In genomic region chr4:88378691-88379559, GRCh38 we compare ENCODE assay signal across 8 cellular contexts. TPM values are rescaled to one million over a fixed set of nuclear protein-coding genes. Genes with fewer than 3 reads are reported as not detected.
DNase-seq lines count a peak whose midpoint lies in the region; ATAC-seq and TF ChIP-seq lines count a peak whose summit lies in the region.

HERC6 (plus strand) TSS chr4:88378852; CDS start chr4:88378922, 70 bp downstream.

- H3F3A ChIP-seq in GM23248 (ENCODE audit: insufficient read depth) = no peaks in the 10 kb centered on the region

- H2AFZ ChIP-seq in GM23248 (peak within 1 kb of the TSS; percentile 100), Karpas-422 (ENCODE audit: low read length) (peak within 1 kb of the TSS; percentile 95), neuronal stem cell (ENCODE audit: low read length) (peak within 1 kb of the TSS; percentile 99)

- no peak within 1 kb of the TSS for H2AK5ac ChIP-seq in neuronal stem cell (ENCODE audit: low read depth, low read length)

- ATAC-seq in gastroesophageal sphincter = peak; percentile 93

- no peak for TF ChIP-seq EP300 in gastroesophageal sphincter (IDR thresholded peaks at IDR 0.05)

- H3K4me2 ChIP-seq in GM23248 (ENCODE audit: unreplicated experiment) (peak within 1 kb of the TSS; percentile 91), Karpas-422 (ENCODE audit: low read depth, low read length, poor library complexity, severe bottlenecking) (peak within 1 kb of the TSS; percentile 96), neuronal stem cell (ENCODE audit: insufficient read depth, low read length, poor library complexity, severe bottlenecking) (peak within 1 kb of the TSS; percentile 85)

- no peak within 1 kb of the TSS for H3K23ac ChIP-seq in neuronal stem cell (ENCODE audit: low read depth, low read length, poor library complexity)

- H4K20me1 ChIP-seq in GM23248 (ENCODE audit: insufficient read depth) = no peaks in the 10 kb centered on the region
- no peaks in the 10 kb centered on the region for H4K20me1 ChIP-seq in Karpas-422 (ENCODE audit: insufficient read depth, low read depth, low read length)

- no peaks in the 10 kb centered on the region for H3K4me1 ChIP-seq in GM23248 (ENCODE audit: insufficient read depth)
- H3K4me1 ChIP-seq in Karpas-422 (ENCODE audit: low read length) = peaks cover 9% of the 10 kb centered on the region
- no peaks in the 10 kb centered on the region for H3K4me1 ChIP-seq in SJCRH30
- peaks cover 0 to 7% (median 0%) of the 10 kb centered on the region in 3 donors for H3K4me1 ChIP-seq in gastroesophageal sphincter
- H3K4me1 ChIP-seq in neuronal stem cell (ENCODE audit: control insufficient read depth in 2 of 2, insufficient read depth in 1 of 2, low read depth in 1 of 2, low read length in 2 of 2) = no peaks in the 10 kb centered on the region
- H3K4me1 ChIP-seq in subcutaneous abdominal adipose tissue (ENCODE audit: control insufficient read depth in 5 of 5, insufficient read depth in 5 of 5, low read length in 5 of 5) = peaks cover 0 to 11% (median 8%) of the 10 kb centered on the region in 5 donors

- no peaks in the 10 kb centered on the region for H3K27me3 ChIP-seq in GM23248 (replicated peaks; ENCODE audit: insufficient read depth)
- H3K27me3 ChIP-seq in Karpas-422 (ENCODE audit: low read length) = no peaks in the 10 kb centered on the region
- H3K27me3 ChIP-seq in SJCRH30 = peaks cover 2% of the 10 kb centered on the region
- H3K27me3 ChIP-seq in gastroesophageal sphincter = no peaks in the 10 kb centered on the region
- H3K27me3 ChIP-seq in neuronal stem cell (ENCODE audit: control insufficient read depth in 3 of 3, insufficient read depth in 3 of 3, low read depth in 1 of 3, low read length in 3 of 3) = peaks cover 0 to 26% (median 11%) of the 10 kb centered on the region in 3 experiments
- H3K27me3 ChIP-seq in subcutaneous abdominal adipose tissue (ENCODE audit: control insufficient read depth in 5 of 5, insufficient read depth in 4 of 5, low read length in 5 of 5) = no peaks in the 10 kb centered on the region

- H3K36me3 ChIP-seq in GM23248 (ENCODE audit: low read depth) = no peaks in the 10 kb centered on the region
- H3K36me3 ChIP-seq in Karpas-422 (ENCODE audit: insufficient read depth, low read length) = no peaks in the 10 kb centered on the region
- H3K36me3 ChIP-seq in SJCRH30 = no peaks in the 10 kb centered on the region
- peaks cover 0 to 5% of the 10 kb centered on the region in 2 donors for H3K36me3 ChIP-seq in gastroesophageal sphincter
- no peaks in the 10 kb centered on the region for H3K36me3 ChIP-seq in neuronal stem cell (replicated peaks in 1 of 2; ENCODE audit: control insufficient read depth in 2 of 2, insufficient read depth in 2 of 2, low read length in 2 of 2)
- H3K36me3 ChIP-seq in subcutaneous abdominal adipose tissue (ENCODE audit: control insufficient read depth in 5 of 5, insufficient read depth in 5 of 5, low read length in 5 of 5) = no peaks in the 10 kb centered on the region

- no peak within 1 kb of the TSS for H4K8ac ChIP-seq in neuronal stem cell (ENCODE audit: low read depth, low read length)

- no peak within 1 kb of the TSS for H2BK120ac ChIP-seq in neuronal stem cell (ENCODE audit: low read depth, low read length)

- peak within 1 kb of the TSS; percentile 96 for H3K4me3 ChIP-seq in GM23248
- H3K4me3 ChIP-seq in Karpas-422 (ENCODE audit: low read length) = peak within 1 kb of the TSS; percentile 78
- H3K4me3 ChIP-seq in SJCRH30 = peak within 1 kb of the TSS; percentile 68
- H3K4me3 ChIP-seq in gastroesophageal sphincter = peak within 1 kb of the TSS; percentile 94 to 98
- H3K4me3 ChIP-seq in neuronal stem cell (ENCODE audit: low read length in 2 of 2) = peak within 1 kb of the TSS; percentile 56 to 82
- H3K4me3 ChIP-seq in subcutaneous abdominal adipose tissue (ENCODE audit: low read depth in 1 of 5, low read length in 5 of 5) = peak within 1 kb of the TSS; percentile 79 to 95 (median 92)

- H3K9ac ChIP-seq in GM23248 = peak within 1 kb of the TSS; percentile 87
- peak within 1 kb of the TSS; percentile 83 for H3K9ac ChIP-seq in Karpas-422 (ENCODE audit: low read length)
- H3K9ac ChIP-seq in neuronal stem cell (ENCODE audit: low read depth, low read length, poor library complexity) = no peak within 1 kb of the TSS
- peak within 1 kb of the TSS in 4 of 5 donors; percentile 72 to 81 (median 76) for H3K9ac ChIP-seq in subcutaneous abdominal adipose tissue (ENCODE audit: low read length in 5 of 5)

- H3K9me3 ChIP-seq in GM23248 (ENCODE audit: low read depth) = no peaks in the 10 kb centered on the region
- no peaks in the 10 kb centered on the region for H3K9me3 ChIP-seq in Karpas-422 (ENCODE audit: low read length)
- no peaks in the 10 kb centered on the region for H3K9me3 ChIP-seq in SJCRH30 (replicated peaks)
- H3K9me3 ChIP-seq in gastroesophageal sphincter = no peaks in the 10 kb centered on the region
- no peaks in the 10 kb centered on the region for H3K9me3 ChIP-seq in neuronal stem cell (replicated peaks in 1 of 2; ENCODE audit: control insufficient read depth in 2 of 2, insufficient read depth in 1 of 2, low read depth in 1 of 2, low read length in 2 of 2)
- H3K9me3 ChIP-seq in subcutaneous abdominal adipose tissue (ENCODE audit: control insufficient read depth in 5 of 5, low read length in 5 of 5) = no peaks in the 10 kb centered on the region

- H3K18ac ChIP-seq in neuronal stem cell (ENCODE audit: low read length) = peak within 1 kb of the TSS; percentile 25

- H3K14ac ChIP-seq in neuronal stem cell (ENCODE audit: low read length) = no peak within 1 kb of the TSS

- WGBS in GM23248 (ENCODE audit: low coverage in 1 of 2, low lambda C conversion rate in 2 of 2, missing lambda C conversion rate in 2 of 2), 2 experiments = 1% methylated on average over 47 to 53 of the region's 62 CpGs
- WGBS in gastroesophageal sphincter (ENCODE audit: low coverage in 1 of 2), 2 donors = 2 to 7% methylated on average over 3 to 19 of the region's 62 CpGs
- WGBS in neuronal stem cell (ENCODE audit: extremely low coverage in 2 of 2, insufficient read length in 2 of 2, insufficient replicate concordance in 1 of 2), 2 donors = no CpG with 5 or more reads among the region's 62 CpGs

- H3K9me2 ChIP-seq in GM23248 (ENCODE audit: insufficient read depth) = no peaks in the 10 kb centered on the region
- H3K9me2 ChIP-seq in Karpas-422 (replicated peaks; ENCODE audit: insufficient read depth, low read length) = no peaks in the 10 kb centered on the region

- no peaks in the 10 kb centered on the region for H3K79me2 ChIP-seq in GM23248 (ENCODE audit: insufficient read depth)
- H3K79me2 ChIP-seq in Karpas-422 (ENCODE audit: low read length) = no peaks in the 10 kb centered on the region

- TF ChIP-seq CTCF in gastroesophageal sphincter (IDR thresholded peaks at IDR 0.05) = peak; percentile 47 to 80 (median 75)

- no peaks in the 10 kb centered on the region for H3K79me1 ChIP-seq in neuronal stem cell (ENCODE audit: low read depth, low read length)

- no peak within 1 kb of the TSS for H3K4ac ChIP-seq in neuronal stem cell (ENCODE audit: low read length)

- peak; percentile 82 for DNase-seq in ELF-1 (ENCODE audit: low read depth, low spot score)
- peak; percentile 86 for DNase-seq in GM23248
- peak; percentile 87 for DNase-seq in Karpas-422
- DNase-seq in SJCRH30 = peak; percentile 72 to 80
- peak; percentile 76 for DNase-seq in activated naive CD4-positive, alpha-beta T cell treated with Interleukin-2 at 50 U/mL for 16 hours
- DNase-seq in neuronal stem cell (ENCODE audit: low spot score) = peak; percentile 29

- H2BK12ac ChIP-seq in neuronal stem cell (ENCODE audit: low read length) = peak within 1 kb of the TSS; percentile 10

- no peak within 1 kb of the TSS for H2BK15ac ChIP-seq in neuronal stem cell (ENCODE audit: low read length)

- no peak within 1 kb of the TSS for H2BK5ac ChIP-seq in neuronal stem cell (ENCODE audit: low read length)

- no peak for TF ChIP-seq POLR2A in gastroesophageal sphincter (IDR thresholded peaks at IDR 0.05)

- no peak within 1 kb of the TSS for H4K91ac ChIP-seq in neuronal stem cell (ENCODE audit: low read depth, low read length, poor library complexity)

- no peak within 1 kb of the TSS for H3K27ac ChIP-seq in GM23248
- no peak within 1 kb of the TSS for H3K27ac ChIP-seq in Karpas-422 (ENCODE audit: low read length)
- no peak within 1 kb of the TSS; the same call in 1 of the 2 replicates for H3K27ac ChIP-seq in SJCRH30
- H3K27ac ChIP-seq in gastroesophageal sphincter = peak within 1 kb of the TSS; percentile 77 to 97 (median 91)
- H3K27ac ChIP-seq in neuronal stem cell (replicated peaks; ENCODE audit: low read length) = no peak within 1 kb of the TSS
- H3K27ac ChIP-seq in subcutaneous abdominal adipose tissue (ENCODE audit: low read depth, low read length) = peak within 1 kb of the TSS; percentile 54

- in situ Hi-C loops in GM23248 (cut with MboI) = no loop called here

RNA-seq across cellular contexts. Expression of gene HERC6, which starts in this region (rescaled TPM):
- total RNA-seq in GM23248 (2014; rRNA removed; shearing (Covaris generic)) = 0.51 and 1.1 TPM in 2 replicates
- polyA plus RNA-seq in GM23248 (2016; fragmentation: Nextera tagmentation; extraction: Ambion mirVana) = 1.2 and 1.3 TPM in 2 replicates
- total RNA-seq in Karpas-422 (2014; rRNA removed; shearing (Covaris generic); ENCODE audit: low replicate concordance) = 1.8 and 3.4 TPM in 2 replicates
- total RNA-seq in SJCRH30 (2014; rRNA removed; shearing (Covaris generic)) = 1.2 and 1.5 TPM in 2 replicates
- 1 to 10 TPM; 4.4 to 7.5 (median 5.1) TPM for total RNA-seq in gastroesophageal sphincter
- polyA plus RNA-seq in neuronal stem cell (2013, experiment 1 of 2) = 0.11 TPM
- polyA plus RNA-seq in neuronal stem cell (2013, experiment 2 of 2) = 0.12 TPM

Comparison
In these comparisons a context has a peak if more than half of its experiments do, and no peak if none do; other contexts are left out.
1. DNase-seq: peak in every context shown above with its lines; median percentile 87 in Karpas-422; 86 in GM23248; 82 in ELF-1; 76 in SJCRH30; 76 in activated naive CD4-positive, alpha-beta T cell treated with Interleukin-2 at 50 U/mL for 16 hours; 29 in neuronal stem cell.
2. H3K27ac ChIP-seq: peak in gastroesophageal sphincter (4 of 4) and subcutaneous abdominal adipose tissue (single experiment); none in GM23248 (single experiment), Karpas-422 (single experiment), SJCRH30 (single experiment) and neuronal stem cell (single experiment).
3. Peak in every context shown above with its lines, with median percentiles within 50 percentile points of each other: H2AFZ ChIP-seq, H3K4me2 ChIP-seq and H3K4me3 ChIP-seq.